Comparison of ENCODE assay signal across 2 cellular contexts in genomic region chr5:132497488-132497997, GRCh38.
TF ChIP-seq lines count a peak whose summit lies in the region.

No MANE protein-coding gene starts in this region.

TF ChIP-seq in GM23338, 12 proteins besides CTCF, POLR2A, EP300 and RAD21:
- TF ChIP-seq ZNF462 (CRISPR knock-in tag; IDR thresholded peaks at IDR 0.05) (peak; percentile 68), ZNF114 (CRISPR knock-in tag; IDR thresholded peaks at IDR 0.05) (no peak)

TF ChIP-seq in endothelial cell of umbilical vein, 7 proteins besides CTCF, POLR2A, EP300 and RAD21:
- peak; percentile 79 for TF ChIP-seq JUN (IDR thresholded peaks at IDR 0.05; ENCODE audit: borderline replicate concordance, insufficient read depth, insufficient read length, low read depth)
- peak; percentile 83 for TF ChIP-seq POLR2AphosphoS5 (IDR thresholded peaks at IDR 0.05; ENCODE audit: insufficient read depth, low read depth, low read length)
- no peak for TF ChIP-seq EZH2 (IDR thresholded peaks at IDR 0.05; ENCODE audit: borderline replicate concordance, low read depth, low read length, severe bottlenecking)
- no peak for TF ChIP-seq GATA2 (IDR thresholded peaks at IDR 0.05; ENCODE audit: insufficient read depth, insufficient read length, low read depth, low read length)
- peak; percentile 57 for TF ChIP-seq FOS (IDR thresholded peaks at IDR 0.05; ENCODE audit: borderline replicate concordance, insufficient read depth, low read length)
- TF ChIP-seq MAX (IDR thresholded peaks at IDR 0.05; ENCODE audit: insufficient read depth, insufficient read length) = no peak
- TF ChIP-seq MYC (IDR thresholded peaks at IDR 0.05; ENCODE audit: low read depth, low read length) = no peak
TF ChIP-seq in endothelial cell of umbilical vein: peak in this region for 3.
